ENCODE assay signal across 1 cellular context in genomic region chr9:130693426-130694191, GRCh38.
TF ChIP-seq lines count a peak whose summit lies in the region.

TSS of gene EXOSC2 (plus strand) at chr9:130693780. CDS start at chr9:130693792, 12 bp downstream.

TF ChIP-seq in HepG2, 621 proteins besides CTCF, POLR2A, EP300 and RAD21 (continued from another document and continues in another):
- TF ChIP-seq, protein P1, sequence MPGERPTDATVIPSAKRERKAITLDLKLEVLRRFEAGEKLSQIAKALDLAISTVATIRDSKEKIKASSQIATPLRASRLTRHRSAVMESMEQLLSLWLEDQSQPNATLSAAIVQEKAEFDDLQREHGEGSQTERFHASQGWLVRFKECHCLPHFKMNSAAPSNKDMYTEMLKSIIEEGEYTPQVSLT (CRISPR knock-in tag; IDR thresholded peaks at IDR 0.05; ENCODE audit: borderline replicate concordance, low read depth): no peak
- TF ChIP-seq, protein P2, sequence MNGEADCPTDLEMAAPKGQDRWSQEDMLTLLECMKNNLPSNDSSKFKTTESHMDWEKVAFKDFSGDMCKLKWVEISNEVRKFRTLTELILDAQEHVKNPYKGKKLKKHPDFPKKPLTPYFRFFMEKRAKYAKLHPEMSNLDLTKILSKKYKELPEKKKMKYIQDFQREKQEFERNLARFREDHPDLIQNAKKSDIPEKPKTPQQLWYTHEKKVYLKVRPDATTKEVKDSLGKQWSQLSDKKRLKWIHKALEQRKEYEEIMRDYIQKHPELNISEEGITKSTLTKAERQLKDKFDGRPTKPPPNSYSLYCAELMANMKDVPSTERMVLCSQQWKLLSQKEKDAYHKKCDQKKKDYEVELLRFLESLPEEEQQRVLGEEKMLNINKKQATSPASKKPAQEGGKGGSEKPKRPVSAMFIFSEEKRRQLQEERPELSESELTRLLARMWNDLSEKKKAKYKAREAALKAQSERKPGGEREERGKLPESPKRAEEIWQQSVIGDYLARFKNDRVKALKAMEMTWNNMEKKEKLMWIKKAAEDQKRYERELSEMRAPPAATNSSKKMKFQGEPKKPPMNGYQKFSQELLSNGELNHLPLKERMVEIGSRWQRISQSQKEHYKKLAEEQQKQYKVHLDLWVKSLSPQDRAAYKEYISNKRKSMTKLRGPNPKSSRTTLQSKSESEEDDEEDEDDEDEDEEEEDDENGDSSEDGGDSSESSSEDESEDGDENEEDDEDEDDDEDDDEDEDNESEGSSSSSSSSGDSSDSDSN (CRISPR knock-in tag; IDR thresholded peaks at IDR 0.05): peak; percentile 69; the same call in 1 of the 2 replicates
- TF ChIP-seq ZNF564 (CRISPR knock-in tag; IDR thresholded peaks at IDR 0.05): no peak
- TF ChIP-seq NBN (conservative IDR thresholded peaks at IDR 0.05): no peak
- TF ChIP-seq, protein P3, sequence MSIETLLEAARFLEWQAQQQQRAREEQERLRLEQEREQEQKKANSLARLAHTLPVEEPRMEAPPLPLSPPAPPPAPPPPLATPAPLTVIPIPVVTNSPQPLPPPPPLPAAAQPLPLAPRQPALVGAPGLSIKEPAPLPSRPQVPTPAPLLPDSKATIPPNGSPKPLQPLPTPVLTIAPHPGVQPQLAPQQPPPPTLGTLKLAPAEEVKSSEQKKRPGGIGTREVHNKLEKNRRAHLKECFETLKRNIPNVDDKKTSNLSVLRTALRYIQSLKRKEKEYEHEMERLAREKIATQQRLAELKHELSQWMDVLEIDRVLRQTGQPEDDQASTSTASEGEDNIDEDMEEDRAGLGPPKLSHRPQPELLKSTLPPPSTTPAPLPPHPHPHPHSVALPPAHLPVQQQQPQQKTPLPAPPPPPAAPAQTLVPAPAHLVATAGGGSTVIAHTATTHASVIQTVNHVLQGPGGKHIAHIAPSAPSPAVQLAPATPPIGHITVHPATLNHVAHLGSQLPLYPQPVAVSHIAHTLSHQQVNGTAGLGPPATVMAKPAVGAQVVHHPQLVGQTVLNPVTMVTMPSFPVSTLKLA (IDR thresholded peaks at IDR 0.05): peak; percentile 13; the same call in 1 of the 2 replicates
- TF ChIP-seq KAT8 (CRISPR knock-in tag; IDR thresholded peaks at IDR 0.05): peak; percentile 77
- TF ChIP-seq, protein P4, sequence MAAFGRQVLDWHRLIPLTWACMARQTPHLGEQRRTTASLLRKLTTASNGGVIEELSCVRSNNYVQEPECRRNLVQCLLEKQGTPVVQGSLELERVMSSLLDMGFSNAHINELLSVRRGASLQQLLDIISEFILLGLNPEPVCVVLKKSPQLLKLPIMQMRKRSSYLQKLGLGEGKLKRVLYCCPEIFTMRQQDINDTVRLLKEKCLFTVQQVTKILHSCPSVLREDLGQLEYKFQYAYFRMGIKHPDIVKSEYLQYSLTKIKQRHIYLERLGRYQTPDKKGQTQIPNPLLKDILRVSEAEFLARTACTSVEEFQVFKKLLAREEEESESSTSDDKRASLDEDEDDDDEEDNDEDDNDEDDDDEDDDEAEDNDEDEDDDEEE (CRISPR knock-in tag; IDR thresholded peaks at IDR 0.05): peak; percentile 84; the same call in 1 of the 2 replicates
- TF ChIP-seq ZFP36L1 (CRISPR knock-in tag; IDR thresholded peaks at IDR 0.05): 0 out of 2 replicates have a peak, but pooled peaks have one; percentile 69
- TF ChIP-seq ZNF674 (CRISPR knock-in tag; IDR thresholded peaks at IDR 0.05; ENCODE audit: low read depth): no peak
- no peak for TF ChIP-seq ZNF850 (CRISPR knock-in tag; conservative IDR thresholded peaks at IDR 0.05)
- peak; percentile 44; the same call in 1 of the 2 replicates for TF ChIP-seq ZNF800 (CRISPR knock-in tag; IDR thresholded peaks at IDR 0.05)
- TF ChIP-seq ZNF136 (CRISPR knock-in tag; IDR thresholded peaks at IDR 0.05; ENCODE audit: low read depth): peak; percentile 88; the same call in 1 of the 2 replicates
- TF ChIP-seq ZNF441 (CRISPR knock-in tag; IDR thresholded peaks at IDR 0.05; ENCODE audit: borderline replicate concordance): no peak
- TF ChIP-seq ATF7-NPFF (CRISPR knock-in tag; IDR thresholded peaks at IDR 0.05; ENCODE audit: low read depth): no peak
- peak; percentile 73 for TF ChIP-seq GABPB1 (CRISPR knock-in tag; IDR thresholded peaks at IDR 0.05)
- no peak for TF ChIP-seq MTF2 (CRISPR knock-in tag; IDR thresholded peaks at IDR 0.05; ENCODE audit: borderline replicate concordance)
- peak; percentile 88; the same call in 1 of the 2 replicates for TF ChIP-seq ISX (CRISPR knock-in tag; conservative IDR thresholded peaks at IDR 0.05)
- no peak for TF ChIP-seq RFX1 (IDR thresholded peaks at IDR 0.05)
- no peak for TF ChIP-seq PAF1 (CRISPR knock-in tag; IDR thresholded peaks at IDR 0.05)
- TF ChIP-seq ZBTB49 (CRISPR knock-in tag; IDR thresholded peaks at IDR 0.05; ENCODE audit: borderline replicate concordance): no peak
- TF ChIP-seq HDAC6 (IDR thresholded peaks at IDR 0.05; ENCODE audit: low read depth, low read length): no peak
- no peak for TF ChIP-seq ZNF3 (CRISPR knock-in tag; IDR thresholded peaks at IDR 0.05)
- no peak for TF ChIP-seq SMYD3 (CRISPR knock-in tag; IDR thresholded peaks at IDR 0.05)
- TF ChIP-seq SMC3 (IDR thresholded peaks at IDR 0.05; ENCODE audit: low read length): no peak
- peak; percentile 46; the same call in 1 of the 2 replicates for TF ChIP-seq ARNTL (CRISPR knock-in tag; IDR thresholded peaks at IDR 0.05)
- no peak for TF ChIP-seq THAP7 (CRISPR knock-in tag; IDR thresholded peaks at IDR 0.05)
- TF ChIP-seq MEIS1 (CRISPR knock-in tag; IDR thresholded peaks at IDR 0.05; ENCODE audit: borderline replicate concordance): no peak
- no peak for TF ChIP-seq ZNF512 (CRISPR knock-in tag; IDR thresholded peaks at IDR 0.05)
- TF ChIP-seq, protein P5, sequence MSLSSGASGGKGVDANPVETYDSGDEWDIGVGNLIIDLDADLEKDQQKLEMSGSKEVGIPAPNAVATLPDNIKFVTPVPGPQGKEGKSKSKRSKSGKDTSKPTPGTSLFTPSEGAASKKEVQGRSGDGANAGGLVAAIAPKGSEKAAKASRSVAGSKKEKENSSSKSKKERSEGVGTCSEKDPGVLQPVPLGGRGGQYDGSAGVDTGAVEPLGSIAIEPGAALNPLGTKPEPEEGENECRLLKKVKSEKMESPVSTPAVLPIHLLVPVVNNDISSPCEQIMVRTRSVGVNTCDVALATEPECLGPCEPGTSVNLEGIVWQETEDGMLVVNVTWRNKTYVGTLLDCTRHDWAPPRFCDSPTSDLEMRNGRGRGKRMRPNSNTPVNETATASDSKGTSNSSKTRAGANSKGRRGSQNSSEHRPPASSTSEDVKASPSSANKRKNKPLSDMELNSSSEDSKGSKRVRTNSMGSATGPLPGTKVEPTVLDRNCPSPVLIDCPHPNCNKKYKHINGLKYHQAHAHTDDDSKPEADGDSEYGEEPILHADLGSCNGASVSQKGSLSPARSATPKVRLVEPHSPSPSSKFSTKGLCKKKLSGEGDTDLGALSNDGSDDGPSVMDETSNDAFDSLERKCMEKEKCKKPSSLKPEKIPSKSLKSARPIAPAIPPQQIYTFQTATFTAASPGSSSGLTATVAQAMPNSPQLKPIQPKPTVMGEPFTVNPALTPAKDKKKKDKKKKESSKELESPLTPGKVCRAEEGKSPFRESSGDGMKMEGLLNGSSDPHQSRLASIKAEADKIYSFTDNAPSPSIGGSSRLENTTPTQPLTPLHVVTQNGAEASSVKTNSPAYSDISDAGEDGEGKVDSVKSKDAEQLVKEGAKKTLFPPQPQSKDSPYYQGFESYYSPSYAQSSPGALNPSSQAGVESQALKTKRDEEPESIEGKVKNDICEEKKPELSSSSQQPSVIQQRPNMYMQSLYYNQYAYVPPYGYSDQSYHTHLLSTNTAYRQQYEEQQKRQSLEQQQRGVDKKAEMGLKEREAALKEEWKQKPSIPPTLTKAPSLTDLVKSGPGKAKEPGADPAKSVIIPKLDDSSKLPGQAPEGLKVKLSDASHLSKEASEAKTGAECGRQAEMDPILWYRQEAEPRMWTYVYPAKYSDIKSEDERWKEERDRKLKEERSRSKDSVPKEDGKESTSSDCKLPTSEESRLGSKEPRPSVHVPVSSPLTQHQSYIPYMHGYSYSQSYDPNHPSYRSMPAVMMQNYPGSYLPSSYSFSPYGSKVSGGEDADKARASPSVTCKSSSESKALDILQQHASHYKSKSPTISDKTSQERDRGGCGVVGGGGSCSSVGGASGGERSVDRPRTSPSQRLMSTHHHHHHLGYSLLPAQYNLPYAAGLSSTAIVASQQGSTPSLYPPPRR (CRISPR knock-in tag; IDR thresholded peaks at IDR 0.05; ENCODE audit: borderline replicate concordance): peak; percentile 42; the same call in 1 of the 2 replicates
- no peak for TF ChIP-seq RELA (CRISPR knock-in tag; IDR thresholded peaks at IDR 0.05)
- peak; percentile 97 for TF ChIP-seq PHF8 (CRISPR knock-in tag; IDR thresholded peaks at IDR 0.05)
- no peak for TF ChIP-seq MIER3 (CRISPR knock-in tag; IDR thresholded peaks at IDR 0.05; ENCODE audit: borderline replicate concordance)
- TF ChIP-seq, protein P6, sequence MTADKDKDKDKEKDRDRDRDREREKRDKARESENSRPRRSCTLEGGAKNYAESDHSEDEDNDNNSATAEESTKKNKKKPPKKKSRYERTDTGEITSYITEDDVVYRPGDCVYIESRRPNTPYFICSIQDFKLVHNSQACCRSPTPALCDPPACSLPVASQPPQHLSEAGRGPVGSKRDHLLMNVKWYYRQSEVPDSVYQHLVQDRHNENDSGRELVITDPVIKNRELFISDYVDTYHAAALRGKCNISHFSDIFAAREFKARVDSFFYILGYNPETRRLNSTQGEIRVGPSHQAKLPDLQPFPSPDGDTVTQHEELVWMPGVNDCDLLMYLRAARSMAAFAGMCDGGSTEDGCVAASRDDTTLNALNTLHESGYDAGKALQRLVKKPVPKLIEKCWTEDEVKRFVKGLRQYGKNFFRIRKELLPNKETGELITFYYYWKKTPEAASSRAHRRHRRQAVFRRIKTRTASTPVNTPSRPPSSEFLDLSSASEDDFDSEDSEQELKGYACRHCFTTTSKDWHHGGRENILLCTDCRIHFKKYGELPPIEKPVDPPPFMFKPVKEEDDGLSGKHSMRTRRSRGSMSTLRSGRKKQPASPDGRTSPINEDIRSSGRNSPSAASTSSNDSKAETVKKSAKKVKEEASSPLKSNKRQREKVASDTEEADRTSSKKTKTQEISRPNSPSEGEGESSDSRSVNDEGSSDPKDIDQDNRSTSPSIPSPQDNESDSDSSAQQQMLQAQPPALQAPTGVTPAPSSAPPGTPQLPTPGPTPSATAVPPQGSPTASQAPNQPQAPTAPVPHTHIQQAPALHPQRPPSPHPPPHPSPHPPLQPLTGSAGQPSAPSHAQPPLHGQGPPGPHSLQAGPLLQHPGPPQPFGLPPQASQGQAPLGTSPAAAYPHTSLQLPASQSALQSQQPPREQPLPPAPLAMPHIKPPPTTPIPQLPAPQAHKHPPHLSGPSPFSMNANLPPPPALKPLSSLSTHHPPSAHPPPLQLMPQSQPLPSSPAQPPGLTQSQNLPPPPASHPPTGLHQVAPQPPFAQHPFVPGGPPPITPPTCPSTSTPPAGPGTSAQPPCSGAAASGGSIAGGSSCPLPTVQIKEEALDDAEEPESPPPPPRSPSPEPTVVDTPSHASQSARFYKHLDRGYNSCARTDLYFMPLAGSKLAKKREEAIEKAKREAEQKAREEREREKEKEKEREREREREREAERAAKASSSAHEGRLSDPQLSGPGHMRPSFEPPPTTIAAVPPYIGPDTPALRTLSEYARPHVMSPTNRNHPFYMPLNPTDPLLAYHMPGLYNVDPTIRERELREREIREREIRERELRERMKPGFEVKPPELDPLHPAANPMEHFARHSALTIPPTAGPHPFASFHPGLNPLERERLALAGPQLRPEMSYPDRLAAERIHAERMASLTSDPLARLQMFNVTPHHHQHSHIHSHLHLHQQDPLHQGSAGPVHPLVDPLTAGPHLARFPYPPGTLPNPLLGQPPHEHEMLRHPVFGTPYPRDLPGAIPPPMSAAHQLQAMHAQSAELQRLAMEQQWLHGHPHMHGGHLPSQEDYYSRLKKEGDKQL (CRISPR knock-in tag; IDR thresholded peaks at IDR 0.05; ENCODE audit: low read depth): no peak
- no peak for TF ChIP-seq RCOR2 (CRISPR knock-in tag; IDR thresholded peaks at IDR 0.05)
